ENCODE assay signal across 12 cellular contexts in genomic region chr10:128429835-128430513, GRCh38.
"Had no signal": no experiment of that assay in that cellular context is flagged by ENCODE, and none has a peak within 500 bp of the region (broad histone marks: within the 10 kb centered on the region; RNA-seq: fewer than 3 reads in every experiment).

No MANE protein-coding gene starts in this region.

- H3K4me1 ChIP-seq: parathyroid adenoma, vagina had no signal

- H3K27me3 ChIP-seq: cardiac muscle cell, vagina had no signal

- H3K27ac ChIP-seq: cardiac muscle cell, parathyroid adenoma, skin epidermis, vagina had no signal

- H3K36me3 ChIP-seq: cardiac muscle cell, vagina had no signal

- H3K9me3 ChIP-seq: vagina had no signal

- DNase-seq: activated CD4-positive, alpha-beta memory T cell treated with anti-CD3 and anti-CD28 coated beads, Interleukin-2, amount 10 ng/mL, durations not matched to agents 7 days and 5 days; activated CD4-positive, alpha-beta T cell treated with anti-CD3 and anti-CD28 coated beads for 1 hour; activated T-cell treated with anti-CD3 and anti-CD28 coated beads, Interleukin-2, amount 50 U/mL, for 72 hours; glutamatergic neuron; left colon; midbrain had no signal

- H3K4me3 ChIP-seq: cardiac muscle cell, lung, skin epidermis, vagina had no signal

- ATAC-seq: activated T-cell treated with anti-CD3 and anti-CD28 coated beads, Interleukin-2, amount 50 U/mL, for 72 hours; esophagus mucosa; left colon had no signal
